ENCODE assay signal across 1 cellular context in genomic region chr11:126211236-126212088, GRCh38.
TF ChIP-seq lines count a peak whose summit lies in the region.

Gene FAM118B (plus strand): TSS chr11:126211782. CDS start chr11:126235002, 23,220 bp downstream.
Gene RPUSD4 (minus strand): TSS chr11:126211650. CDS start chr11:126211638, 12 bp downstream.

TF ChIP-seq in HepG2, 621 proteins besides CTCF, POLR2A, EP300 and RAD21 (continued from another document and continues in another):
- no peak for TF ChIP-seq ZNF281 (CRISPR knock-in tag; IDR thresholded peaks at IDR 0.05; ENCODE audit: borderline replicate concordance)
- TF ChIP-seq ZFP1 (CRISPR knock-in tag; IDR thresholded peaks at IDR 0.05): peak; percentile 76; the same call in 1 of the 2 replicates
- peak; percentile 34; the same call in 1 of the 2 replicates for TF ChIP-seq TIGD3 (CRISPR knock-in tag; IDR thresholded peaks at IDR 0.05; ENCODE audit: borderline replicate concordance)
- TF ChIP-seq ELK4 (CRISPR knock-in tag; IDR thresholded peaks at IDR 0.05; ENCODE audit: borderline replicate concordance): no peak
- TF ChIP-seq ZNF383 (CRISPR knock-in tag; IDR thresholded peaks at IDR 0.05; ENCODE audit: borderline replicate concordance): peak; percentile 67; the same call in 1 of the 2 replicates
- no peak for TF ChIP-seq RNF2 (conservative IDR thresholded peaks at IDR 0.05; ENCODE audit: low read depth)
- TF ChIP-seq TCF12 (IDR thresholded peaks at IDR 0.05): no peak
- TF ChIP-seq TCF12 (CRISPR knock-in tag; IDR thresholded peaks at IDR 0.05): 0 out of 2 replicates have a peak, but pooled peaks have one; percentile 45
- TF ChIP-seq ATRX (CRISPR knock-in tag; IDR thresholded peaks at IDR 0.05; ENCODE audit: borderline replicate concordance): no peak
- TF ChIP-seq NR1H2 (CRISPR knock-in tag; IDR thresholded peaks at IDR 0.05; ENCODE audit: borderline replicate concordance, low read depth): no peak
- peak; percentile 31; the same call in 1 of the 2 replicates for TF ChIP-seq GFI1 (CRISPR knock-in tag; IDR thresholded peaks at IDR 0.05; ENCODE audit: borderline replicate concordance)
- 0 out of 2 replicates have a peak, but pooled peaks have one; percentile 48 for TF ChIP-seq ZBTB43 (CRISPR knock-in tag; conservative IDR thresholded peaks at IDR 0.05)
- TF ChIP-seq ZNF740 (CRISPR knock-in tag; IDR thresholded peaks at IDR 0.05): no peak
- TF ChIP-seq ZNF562 (CRISPR knock-in tag; IDR thresholded peaks at IDR 0.05; ENCODE audit: borderline replicate concordance): no peak
- no peak for TF ChIP-seq MBD4 (IDR thresholded peaks at IDR 0.05; ENCODE audit: borderline replicate concordance, low read length)
- TF ChIP-seq SNAPC2 (CRISPR knock-in tag; IDR thresholded peaks at IDR 0.05): no peak
- TF ChIP-seq HNF1A (IDR thresholded peaks at IDR 0.05; ENCODE audit: low read depth): no peak
- peak; percentile 53; the same call in 1 of the 2 replicates for TF ChIP-seq HNF1A (CRISPR knock-in tag; IDR thresholded peaks at IDR 0.05; ENCODE audit: borderline replicate concordance)
- TF ChIP-seq ZNF331 (CRISPR knock-in tag; IDR thresholded peaks at IDR 0.05): peak; percentile 59
- TF ChIP-seq ZNF670 (CRISPR knock-in tag; IDR thresholded peaks at IDR 0.05; ENCODE audit: borderline replicate concordance): peak; percentile 26; the same call in 1 of the 2 replicates
- no peak for TF ChIP-seq ZNF567 (CRISPR knock-in tag; IDR thresholded peaks at IDR 0.05; ENCODE audit: borderline replicate concordance)
- TF ChIP-seq TCF7L2 (IDR thresholded peaks at IDR 0.05; ENCODE audit: low read depth, low read length): no peak
- peak; percentile 64; the same call in 1 of the 2 replicates for TF ChIP-seq ARHGAP35 (CRISPR knock-in tag; IDR thresholded peaks at IDR 0.05; ENCODE audit: borderline replicate concordance)
- peak; percentile 86; the same call in 1 of the 2 replicates for TF ChIP-seq ZNF431 (CRISPR knock-in tag; IDR thresholded peaks at IDR 0.05; ENCODE audit: borderline replicate concordance, low read depth)
- peak; percentile 61; the same call in 1 of the 2 replicates for TF ChIP-seq PRDM10 (CRISPR knock-in tag; IDR thresholded peaks at IDR 0.05; ENCODE audit: low read depth)
- TF ChIP-seq ZNF276 (CRISPR knock-in tag; IDR thresholded peaks at IDR 0.05; ENCODE audit: low read depth): peak; percentile 71; the same call in 1 of the 2 replicates
- TF ChIP-seq NFYC (CRISPR knock-in tag; IDR thresholded peaks at IDR 0.05): peak; percentile 52
- peak; percentile 87 for TF ChIP-seq ZNF883 (CRISPR knock-in tag; IDR thresholded peaks at IDR 0.05; ENCODE audit: not compliant biosample characterization)
- TF ChIP-seq FOSL1 (CRISPR knock-in tag; IDR thresholded peaks at IDR 0.05; ENCODE audit: borderline replicate concordance): no peak
- no peak for TF ChIP-seq TP53 (CRISPR knock-in tag; conservative IDR thresholded peaks at IDR 0.05)
- TF ChIP-seq AHDC1 (CRISPR knock-in tag; IDR thresholded peaks at IDR 0.05; ENCODE audit: borderline replicate concordance): no peak
